ENCODE assay signal across 17 cellular contexts in genomic region chr12:89762498-89763170, GRCh38. TPM values are rescaled to one million over a fixed set of nuclear protein-coding genes. Genes with fewer than 3 reads are reported as not detected.
A peak's percentile ranks its signal among the peaks of the same experiment; 100 is the strongest.
DNase-seq lines count a peak whose midpoint lies in the region; ATAC-seq, FAIRE-seq and TF ChIP-seq lines count a peak whose summit lies in the region.
"Had no signal": no experiment of that assay in that cellular context is flagged by ENCODE, and none has a peak within 500 bp of the region (broad histone marks: within the 10 kb centered on the region; RNA-seq: fewer than 3 reads in every experiment).

No MANE protein-coding gene starts in this region.

- peaks cover 20% of the 10 kb centered on the region for H3K4me1 Mint-ChIP-seq in stimulated activated naive CD8-positive, alpha-beta T cell treated with anti-CD3 and anti-CD28 coated beads, Interleukin-15, amount 100 ng/mL, for 72 hours

- H2AFZ ChIP-seq in GM12878 (ENCODE audit: control insufficient read depth, low read depth, low read length), result no peak overlapping the region

- FAIRE-seq in GM12878 (lab: Jason Lieb, UNC), result no peak

- 37% methylated on average over 4 of the region's 4 CpGs for WGBS in GM12878 (ENCODE audit: insufficient coverage, insufficient replicate concordance, low lambda C conversion rate, missing lambda C conversion rate)

- POLR2A ChIA-PET in GM12878 (lab: Charles Lee), result no interaction called here

- CTCF ChIA-PET in GM12878 (lab: Yijun Ruan, JAX), result interaction anchor here (0.6 to 2.5 kb wide), 5 partner anchors 9 to 1255 kb away, joined by 3 to 4 read pairs (median 4); no protein-coding TSS in a partner anchor

- H3K27ac Mint-ChIP-seq in stimulated activated naive CD8-positive, alpha-beta T cell treated with anti-CD3 and anti-CD28 coated beads, Interleukin-15, amount 100 ng/mL, for 72 hours, result no peak overlapping the region
- H3K27ac Mint-ChIP-seq: activated CD4-positive, alpha-beta T cell treated with anti-CD3 and anti-CD28 coated beads, Interleukin-2, amount 10 ng/mL, durations not matched to agents 7 days and 5 days; IgD-negative memory B cell; stimulated activated naive CD8-positive, alpha-beta T cell treated with anti-CD3 and anti-CD28 coated beads, Interleukin-15, Interleukin-2, amounts not matched to agents 100 ng/mL and 50 ng/mL, for 24 hours had no signal

- peaks cover 37% of the 10 kb centered on the region for H3K4me1 ChIP-seq in GM12878 (ENCODE audit: control insufficient read depth, insufficient read depth, low read length)

- intact Hi-C loops in GM12878 (cut with micrococcal nuclease; ENCODE audit: unreplicated experiment), result no loop called here

- no peak for TF ChIP-seq RAD21 in GM12878 (IDR thresholded peaks at IDR 0.05; ENCODE audit: insufficient read depth, low read depth, low read length)

- H3K9ac ChIP-seq in GM12878 (ENCODE audit: control insufficient read depth, insufficient read depth, low read length), result no peak overlapping the region

- TF ChIP-seq EP300 in GM12878 (IDR thresholded peaks at IDR 0.05; ENCODE audit: borderline replicate concordance in 1 of 2, control insufficient read depth in 1 of 2, low read depth in 2 of 2, low read length in 2 of 2), result peak; percentile 94 to 97

- no peaks in the 10 kb centered on the region for H3K27me3 Mint-ChIP-seq in stimulated activated naive CD8-positive, alpha-beta T cell treated with anti-CD3 and anti-CD28 coated beads, Interleukin-15, amount 100 ng/mL, for 72 hours
- H3K27me3 Mint-ChIP-seq: activated CD4-positive, alpha-beta T cell treated with anti-CD3 and anti-CD28 coated beads, Interleukin-2, amount 10 ng/mL, durations not matched to agents 7 days and 5 days; CD8-positive, alpha-beta memory T cell; IgD-negative memory B cell; stimulated activated naive CD8-positive, alpha-beta T cell treated with anti-CD3 and anti-CD28 coated beads, Interleukin-15, Interleukin-2, amounts not matched to agents 100 ng/mL and 50 ng/mL, for 24 hours had no signal

- in situ Hi-C loops in GM12878 (cut with MboI), result loop anchor here (5.0 kb wide), 1 partner anchor 95 kb away; no protein-coding TSS in a partner anchor

- no peaks in the 10 kb centered on the region for H4K20me1 ChIP-seq in GM12878 (ENCODE audit: control insufficient read depth, insufficient read depth)

- no TSS peak for BruUV-seq in GM12878 (replicated peaks; lab: Mats Ljungman, UMichigan)

- H3K4me2 ChIP-seq in GM12878 (ENCODE audit: control insufficient read depth, insufficient read depth), result no peak overlapping the region

- H3K4me3 ChIP-seq in GM12878, result no peak overlapping the region
- no peak overlapping the region for H3K4me3 ChIP-seq in H7 (ENCODE audit: insufficient read depth, low read depth, low read length)
- H3K4me3 ChIP-seq: esophagus squamous epithelium had no signal

- H3K9me3 Mint-ChIP-seq in stimulated activated naive CD8-positive, alpha-beta T cell treated with anti-CD3 and anti-CD28 coated beads, Interleukin-15, amount 100 ng/mL, for 72 hours, result peaks cover 0 to 2% of the 10 kb centered on the region in 2 donors

- peak; percentile 78 for ATAC-seq in GM12878
- ATAC-seq in stimulated activated naive CD8-positive, alpha-beta T cell treated with anti-CD3 and anti-CD28 coated beads, Interleukin-15, amount 100 ng/mL, for 72 hours, result peak; percentile 31
- ATAC-seq in HG02973 (IDR thresholded peaks at IDR 0.05; ENCODE audit: unreplicated experiment), result no peak

- H3K4me3 Mint-ChIP-seq in stimulated activated naive CD8-positive, alpha-beta T cell treated with anti-CD3 and anti-CD28 coated beads, Interleukin-15, amount 100 ng/mL, for 72 hours, result no peak overlapping the region
- H3K4me3 Mint-ChIP-seq: activated CD4-positive, alpha-beta T cell treated with anti-CD3 and anti-CD28 coated beads, Interleukin-2, amount 10 ng/mL, durations not matched to agents 7 days and 5 days; IgD-negative memory B cell; stimulated activated naive CD8-positive, alpha-beta T cell treated with anti-CD3 and anti-CD28 coated beads, Interleukin-15, Interleukin-2, amounts not matched to agents 100 ng/mL and 50 ng/mL, for 24 hours had no signal

- no peak for TF ChIP-seq POLR2A in GM12878 (IDR thresholded peaks at IDR 0.05; ENCODE audit: low read depth, low read length)

- H3K27ac ChIP-seq in GM12878 (ENCODE audit: control insufficient read depth, insufficient read depth), result no peak overlapping the region
- H3K27ac ChIP-seq: esophagus squamous epithelium had no signal

- H3K27me3 ChIP-seq in GM12878 (replicated peaks in 1 of 2; ENCODE audit: control insufficient read depth in 2 of 2, insufficient read depth in 2 of 2, low read length in 1 of 2) (no peaks in the 10 kb centered on the region), H7 (ENCODE audit: control insufficient read depth, insufficient read depth, low read length) (no peaks in the 10 kb centered on the region)
- H3K27me3 ChIP-seq: esophagus squamous epithelium had no signal

- DNase-seq in NOMO-1 treated with DMSO at 0.1 percent for 48 hours (lab: John Stamatoyannopoulos, UW; ENCODE audit: unreplicated experiment) (peak; percentile 44), NOMO-1 treated with dmso at 0.1 percent for 144 hours (lab: John Stamatoyannopoulos, UW; ENCODE audit: unreplicated experiment) (no peak), HT-29 (ENCODE audit: low spot score) (peak; percentile 59), GM12878 (ENCODE audit: low read depth, low spot score) (peak; percentile 51), H7 (no peak), mesenteric fat pad (ENCODE audit: low spot score) (no peak)
- DNase-seq in stimulated activated naive CD8-positive, alpha-beta T cell treated with anti-CD3 and anti-CD28 coated beads, Interleukin-15, amount 100 ng/mL, for 72 hours, result no peak
- DNase-seq: 8988T; activated CD4-positive, alpha-beta T cell treated with anti-CD3 and anti-CD28 coated beads, Interleukin-2, amount 10 ng/mL, durations not matched to agents 7 days and 5 days; aorta; esophagus squamous epithelium; NCI-H146; NCI-H446 treated with DMSO at 0.1 percent for 48 hours had no signal

- RAD21 ChIA-PET in GM12878 (lab: Charles Lee; ENCODE audit: unreplicated experiment), result interaction anchor here (0.7 to 5.1 kb wide), 8 partner anchors 35 to 166 kb away, joined by 3 to 41 read pairs (median 6); partner anchors contain the start of gene ATP2B1

- H3K36me3 ChIP-seq in GM12878 (ENCODE audit: control insufficient read depth in 2 of 2, insufficient read depth in 2 of 2, low read length in 1 of 2), result no peaks in the 10 kb centered on the region
- H3K36me3 ChIP-seq in H7 (replicated peaks; ENCODE audit: control insufficient read depth, insufficient read depth, low read length), result no peaks in the 10 kb centered on the region
- H3K36me3 ChIP-seq: esophagus squamous epithelium had no signal

- SMC1A ChIA-PET in GM12878 (lab: Charles Lee; ENCODE audit: uncharacterized antibody, unreplicated experiment), result interaction anchor here (0.7 to 4.2 kb wide), 21 partner anchors 9 to 348 kb away, joined by 3 to 22 read pairs (median 3); no protein-coding TSS in a partner anchor

- H3K79me2 ChIP-seq in GM12878 (ENCODE audit: control insufficient read depth, insufficient read depth, low read length), result no peaks in the 10 kb centered on the region

- peaks cover 3% of the 10 kb centered on the region; the same call in 2 of the 3 replicates for H3K9me3 ChIP-seq in GM12878 (replicated peaks; ENCODE audit: control insufficient read depth, insufficient read depth, low read length)
- H3K9me3 ChIP-seq: esophagus squamous epithelium had no signal

- no peak for TF ChIP-seq CTCF in GM12878 (IDR thresholded peaks at IDR 0.05 in 2 of 3, conservative IDR thresholded peaks at IDR 0.05 in 1 of 3; ENCODE audit: control insufficient read depth in 2 of 3, extremely low read depth in 1 of 3, insufficient read depth in 1 of 3, low read depth in 3 of 3, low read length in 3 of 3)

TF ChIP-seq in GM12878, 131 proteins besides CTCF, POLR2A, EP300 and RAD21 (continues in another document):
- TF ChIP-seq SMAD1 (IDR thresholded peaks at IDR 0.05; ENCODE audit: low read depth, partially characterized antibody) (no peak), MTA3 (IDR thresholded peaks at IDR 0.05; ENCODE audit: borderline replicate concordance, low read length) (no peak), ATF2 (IDR thresholded peaks at IDR 0.05; ENCODE audit: low read length) (peak; percentile 73), TAF1 (IDR thresholded peaks at IDR 0.05; ENCODE audit: borderline replicate concordance, low read depth, low read length) (no peak)

RNA-seq across cellular contexts. Expression of gene ATP2B1, which starts 54.0 kb away (rescaled TPM):
- 19.1 and 29.3 TPM in 2 replicates for total RNA-seq in HT-29 (2014; rRNA removed; shearing (Covaris generic))
- total RNA-seq in GM12878 (2013; cell fraction: nucleolus; rRNA removed), result 216 and 232 TPM in 2 replicates
- total RNA-seq in GM12878 (2014; rRNA removed) (46.0 and 56.0 TPM in 2 replicates), GM12878 (2014; rRNA removed; fragmentation: Illumina TruSeq; extraction: Trizol) (67.8 TPM in 2 replicates), GM12878 (2021) (51.1 and 54.9 TPM in 2 replicates), mesenteric fat pad (36.9 TPM)
- 9.9 TPM for polyA plus RNA-seq in GM12878 (2011; ENCODE audit: low read depth)
- polyA plus RNA-seq in GM12878 (2011; rRNA removed) (27.1 and 39.4 TPM in 2 replicates), GM12878 (2014; fragmentation: Illumina TruSeq; extraction: Trizol) (51.0 and 74.4 TPM in 2 replicates), GM12878 (2014; fragmentation: Nextera tagmentation; extraction: Ambion mirVana) (10 to 100 TPM; 15.9 to 18.6 TPM), GM12878 (2014; rRNA removed) (22.9 and 29.1 TPM in 2 replicates), GM12878 (2016; fragmentation: Nextera tagmentation; extraction: Ambion mirVana) (10 to 100 TPM; 53.0 to 62.2 TPM)
- polyA plus RNA-seq in GM12878 (2011; cell fraction: cytosol; rRNA removed), result 11.5 and 16.7 TPM in 2 replicates
- 37.7 and 38.4 TPM in 2 replicates for polyA plus RNA-seq in GM12878 (2011; cell fraction: nucleus; rRNA removed)
- polyA plus RNA-seq in GM12878 (2012), result 20.4 and 23.0 TPM in 2 replicates
- 30.6 and 40.5 TPM in 2 replicates for polyA minus RNA-seq in GM12878 (2011; rRNA and poly(A)+ RNA removed)
- 14.3 and 17.3 TPM in 2 replicates for polyA minus RNA-seq in GM12878 (2011; cell fraction: cytosol; rRNA and poly(A)+ RNA removed)
- polyA minus RNA-seq in GM12878 (2011; cell fraction: nucleus; rRNA and poly(A)+ RNA removed), result 48.6 and 86.0 TPM in 2 replicates
- total RNA-seq in H7 (2014; rRNA removed; shearing (Covaris generic)), result 20.6 and 22.2 TPM in 2 replicates

Comparison
In these comparisons a context has a peak if more than half of its experiments do, and no peak if none do; other contexts are left out.
1. DNase-seq: peak in NOMO-1 treated with DMSO at 0.1 percent for 48 hours (single experiment), HT-29 (single experiment) and GM12878 (single experiment); none in NOMO-1 treated with dmso at 0.1 percent for 144 hours (single experiment), stimulated activated naive CD8-positive, alpha-beta T cell treated with anti-CD3 and anti-CD28 coated beads, Interleukin-15, amount 100 ng/mL, for 72 hours (0 of 2), H7 (single experiment) and mesenteric fat pad (single experiment).